In the genomic region with DNA sequence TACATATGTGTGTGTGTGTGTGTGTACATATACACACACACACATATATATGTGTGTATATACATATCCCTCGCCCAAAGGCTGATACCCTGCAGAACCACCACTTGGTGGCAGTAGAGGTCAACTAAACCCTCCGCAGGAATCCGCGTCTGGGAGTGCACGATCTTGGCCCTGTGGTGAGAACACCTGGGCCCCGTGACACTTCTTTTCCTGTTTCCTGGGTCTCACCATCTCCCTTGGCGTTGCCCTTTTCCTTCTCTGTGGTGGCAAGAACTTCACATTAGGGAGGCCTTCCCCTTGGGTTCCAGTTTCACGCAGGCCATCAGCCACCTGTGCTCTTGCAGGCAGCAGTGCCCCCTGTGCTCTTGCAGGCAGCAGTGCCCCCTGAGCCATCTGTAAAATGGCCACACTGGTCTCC, we compare ENCODE assay signal across 9 cellular contexts. TPM values are rescaled to one million over a fixed set of nuclear protein-coding genes. Genes with fewer than 3 reads are reported as not detected.
A peak's percentile ranks its signal among the peaks of the same experiment; 100 is the strongest.
DNase-seq lines count a peak whose midpoint lies in the region; ATAC-seq and TF ChIP-seq lines count a peak whose summit lies in the region.
"Had no signal": no experiment of that assay in that cellular context is flagged by ENCODE, and none has a peak within 500 bp of the region (broad histone marks: within the 10 kb centered on the region; RNA-seq: fewer than 3 reads in every experiment).

No MANE protein-coding gene starts in this region.

- no peaks in the 10 kb centered on the region for H3K9me3 Mint-ChIP-seq in GM23338

- no peaks in the 10 kb centered on the region for H3K79me2 ChIP-seq in GM23338 (replicated peaks; ENCODE audit: insufficient read depth)
- no peaks in the 10 kb centered on the region for H3K79me2 ChIP-seq in Karpas-422 (ENCODE audit: low read length)

- H3K36me3 Mint-ChIP-seq in GM23338 (ENCODE audit: low read depth): no peaks in the 10 kb centered on the region

- DNase-seq in GM04504 (ENCODE audit: low read depth) (peak; percentile 25), GM23338 (ENCODE audit: low spot score) (peak; percentile 89), Karpas-422 (peak; percentile 86), RWPE2 (ENCODE audit: low spot score) (no peak), Right ventricle myocardium superior (no peak), psoas muscle (peak; percentile 35 to 58), cortex of kidney (lab: John Stamatoyannopoulos, UW) (no peak)
- DNase-seq in activated naive CD4-positive, alpha-beta T cell treated with Interleukin-2 at 50 U/mL for 16 hours: peak; percentile 65

- peak; percentile 85 for ATAC-seq in GM23338
- ATAC-seq in RWPE2 (ENCODE audit: low read depth): peak; percentile 94
- ATAC-seq in Right ventricle myocardium superior (ENCODE audit: poor library complexity): peak; percentile 88
- ATAC-seq in psoas muscle: peak; percentile 83 to 94 (median 92)

- H3K27ac ChIP-seq in GM23338 (ENCODE audit: low read depth) (no peak overlapping the region), Karpas-422 (ENCODE audit: low read length) (no peak overlapping the region), RWPE2 (ENCODE audit: poor library complexity, severe bottlenecking) (no peak overlapping the region), psoas muscle (no peak overlapping the region)
- H3K27ac ChIP-seq: skin epidermis had no signal

- H3K27me3 ChIP-seq in GM23338 (ENCODE audit: insufficient read depth) (peaks cover 13% of the 10 kb centered on the region; the same call in 1 of the 2 replicates), Karpas-422 (ENCODE audit: low read length) (no peaks in the 10 kb centered on the region), RWPE2 (ENCODE audit: insufficient read depth, poor library complexity, severe bottlenecking) (no peaks in the 10 kb centered on the region), psoas muscle (ENCODE audit: insufficient read depth in 3 of 3, low read length in 2 of 3) (no peaks in the 10 kb centered on the region)

- intact Hi-C loops in Right ventricle myocardium superior (cut with DNase I) (loop anchor here (2.0 kb wide), 1 partner anchor 325 kb away; no protein-coding TSS in a partner anchor), psoas muscle (cut with DNase I) (loop anchor here in 1 of 2 donors (1.0 to 5.0 kb wide), 3 partner anchors 175 to 325 kb away; no protein-coding TSS in a partner anchor)

- H3K36me3 ChIP-seq in GM23338 (ENCODE audit: insufficient read depth): no peaks in the 10 kb centered on the region
- H3K36me3 ChIP-seq in Karpas-422 (ENCODE audit: insufficient read depth, low read length): no peaks in the 10 kb centered on the region
- H3K36me3 ChIP-seq in RWPE2 (ENCODE audit: low read depth): no peaks in the 10 kb centered on the region
- H3K36me3 ChIP-seq in psoas muscle (ENCODE audit: insufficient read depth in 1 of 2, low read depth in 1 of 2): no peaks in the 10 kb centered on the region

- H3K9me3 ChIP-seq in Karpas-422 (ENCODE audit: low read length) (no peaks in the 10 kb centered on the region), RWPE2 (ENCODE audit: severe bottlenecking) (no peaks in the 10 kb centered on the region), psoas muscle (no peaks in the 10 kb centered on the region)

- WGBS in psoas muscle, 3 donors: 9 to 15% (median 14%) methylated on average over 8 of the region's 8 CpGs

- H3K4me1 ChIP-seq in GM23338 (ENCODE audit: insufficient read depth): 0 out of 2 replicates have a peak, but pooled peaks cover 4% of the 10 kb centered on the region
- H3K4me1 ChIP-seq in Karpas-422 (ENCODE audit: low read length): no peaks in the 10 kb centered on the region
- H3K4me1 ChIP-seq in RWPE2 (ENCODE audit: insufficient read depth, poor library complexity, severe bottlenecking): no peaks in the 10 kb centered on the region
- no peaks in the 10 kb centered on the region for H3K4me1 ChIP-seq in psoas muscle

- H3K4me3 ChIP-seq in GM23338 (peak overlapping the region; percentile 32; the same call in 1 of the 2 replicates), Karpas-422 (ENCODE audit: low read length) (no peak overlapping the region), RWPE2 (ENCODE audit: severe bottlenecking) (no peak overlapping the region), psoas muscle (no peak overlapping the region)
- H3K4me3 ChIP-seq: skin epidermis had no signal

- H3K9me2 ChIP-seq in GM23338 (ENCODE audit: insufficient read depth) (no peaks in the 10 kb centered on the region), Karpas-422 (replicated peaks; ENCODE audit: insufficient read depth, low read length) (no peaks in the 10 kb centered on the region)

- H3K27ac Mint-ChIP-seq in GM23338: no peak overlapping the region

- H3K4me3 Mint-ChIP-seq in GM23338: peak overlapping the region; percentile 60

- TF ChIP-seq CTCF in GM23338 (conservative IDR thresholded peaks at IDR 0.05; ENCODE audit: low read depth in 2 of 2) (peak; percentile 86 to 88), RWPE2 (IDR thresholded peaks at IDR 0.05; ENCODE audit: poor library complexity, severe bottlenecking) (peak; percentile 98), psoas muscle (IDR thresholded peaks at IDR 0.05) (peak; percentile 91)

- H3K9ac ChIP-seq in Karpas-422 (ENCODE audit: low read length): no peak overlapping the region

- peak overlapping the region; percentile 85 for H2AFZ ChIP-seq in GM23338
- H2AFZ ChIP-seq in Karpas-422 (ENCODE audit: low read length): no peak overlapping the region

- H3K4me2 ChIP-seq in GM23338 (peak overlapping the region; percentile 30; the same call in 1 of the 2 replicates), Karpas-422 (ENCODE audit: low read depth, low read length, poor library complexity, severe bottlenecking) (no peak overlapping the region)

- no peaks in the 10 kb centered on the region for H3F3A ChIP-seq in GM23338 (replicated peaks; ENCODE audit: low read depth)

- H3K27me3 Mint-ChIP-seq in GM23338 (ENCODE audit: insufficient read depth, low read depth, poor library complexity): peaks cover 8% of the 10 kb centered on the region

- peaks cover 19% of the 10 kb centered on the region for H3K4me1 Mint-ChIP-seq in GM23338

- H4K20me1 ChIP-seq in GM23338 (replicated peaks; ENCODE audit: insufficient read depth): no peaks in the 10 kb centered on the region
- H4K20me1 ChIP-seq in Karpas-422 (ENCODE audit: insufficient read depth, low read depth, low read length): no peaks in the 10 kb centered on the region

TF ChIP-seq in GM23338, 12 proteins besides CTCF, POLR2A, EP300 and RAD21:
- TF ChIP-seq, protein P1, sequence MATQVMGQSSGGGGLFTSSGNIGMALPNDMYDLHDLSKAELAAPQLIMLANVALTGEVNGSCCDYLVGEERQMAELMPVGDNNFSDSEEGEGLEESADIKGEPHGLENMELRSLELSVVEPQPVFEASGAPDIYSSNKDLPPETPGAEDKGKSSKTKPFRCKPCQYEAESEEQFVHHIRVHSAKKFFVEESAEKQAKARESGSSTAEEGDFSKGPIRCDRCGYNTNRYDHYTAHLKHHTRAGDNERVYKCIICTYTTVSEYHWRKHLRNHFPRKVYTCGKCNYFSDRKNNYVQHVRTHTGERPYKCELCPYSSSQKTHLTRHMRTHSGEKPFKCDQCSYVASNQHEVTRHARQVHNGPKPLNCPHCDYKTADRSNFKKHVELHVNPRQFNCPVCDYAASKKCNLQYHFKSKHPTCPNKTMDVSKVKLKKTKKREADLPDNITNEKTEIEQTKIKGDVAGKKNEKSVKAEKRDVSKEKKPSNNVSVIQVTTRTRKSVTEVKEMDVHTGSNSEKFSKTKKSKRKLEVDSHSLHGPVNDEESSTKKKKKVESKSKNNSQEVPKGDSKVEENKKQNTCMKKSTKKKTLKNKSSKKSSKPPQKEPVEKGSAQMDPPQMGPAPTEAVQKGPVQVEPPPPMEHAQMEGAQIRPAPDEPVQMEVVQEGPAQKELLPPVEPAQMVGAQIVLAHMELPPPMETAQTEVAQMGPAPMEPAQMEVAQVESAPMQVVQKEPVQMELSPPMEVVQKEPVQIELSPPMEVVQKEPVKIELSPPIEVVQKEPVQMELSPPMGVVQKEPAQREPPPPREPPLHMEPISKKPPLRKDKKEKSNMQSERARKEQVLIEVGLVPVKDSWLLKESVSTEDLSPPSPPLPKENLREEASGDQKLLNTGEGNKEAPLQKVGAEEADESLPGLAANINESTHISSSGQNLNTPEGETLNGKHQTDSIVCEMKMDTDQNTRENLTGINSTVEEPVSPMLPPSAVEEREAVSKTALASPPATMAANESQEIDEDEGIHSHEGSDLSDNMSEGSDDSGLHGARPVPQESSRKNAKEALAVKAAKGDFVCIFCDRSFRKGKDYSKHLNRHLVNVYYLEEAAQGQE (IDR thresholded peaks at IDR 0.05; ENCODE audit: unreplicated experiment): no peak

RNA-seq across cellular contexts. Expression of a gene that starts 8.2 kb away (rescaled TPM):
- not detected in 2 replicates for total RNA-seq in GM23338 (2014; rRNA removed; shearing (Covaris generic))
- polyA plus RNA-seq in GM23338 (2016; fragmentation: Nextera tagmentation; extraction: Ambion mirVana) (not detected in 2 replicates), psoas muscle (not detected)
- not detected in 2 replicates for total RNA-seq in Karpas-422 (2014; rRNA removed; shearing (Covaris generic); ENCODE audit: low replicate concordance)
- total RNA-seq in Right ventricle myocardium superior (not detected), psoas muscle (not detected)

RNA-seq across cellular contexts. Expression of a gene that starts 53.0 kb away (rescaled TPM):
- total RNA-seq in GM23338 (2014; rRNA removed; shearing (Covaris generic)): 1.4 and 1.5 TPM in 2 replicates
- polyA plus RNA-seq in GM23338 (2016; fragmentation: Nextera tagmentation; extraction: Ambion mirVana) (1.1 TPM in 2 replicates), psoas muscle (1 to 10 TPM; 5.6 to 9.6 (median 5.6) TPM)
- not detected in 2 replicates for total RNA-seq in Karpas-422 (2014; rRNA removed; shearing (Covaris generic); ENCODE audit: low replicate concordance)
- total RNA-seq in Right ventricle myocardium superior (not detected), psoas muscle (1 to 10 TPM in 3 of 4 donors, not detected in 1; 1.7 to 9.5 (median 3.6) TPM)

Comparison
In these comparisons a context has a peak if more than half of its experiments do, and no peak if none do; other contexts are left out.
1. DNase-seq: peak in GM04504 (single experiment), GM23338 (single experiment), Karpas-422 (single experiment), activated naive CD4-positive, alpha-beta T cell treated with Interleukin-2 at 50 U/mL for 16 hours (single experiment) and psoas muscle (2 of 2); none in RWPE2 (single experiment), Right ventricle myocardium superior (single experiment) and cortex of kidney (single experiment).
2. Peak in every context shown above with its lines, with median percentiles within 50 percentile points of each other: ATAC-seq and CTCF ChIP-seq.